ENCODE assay signal across 20 cellular contexts in genomic region chr22:50468626-50469025, GRCh38. TPM values are rescaled to one million over a fixed set of nuclear protein-coding genes. Genes with fewer than 3 reads are reported as not detected.
DNase-seq lines count a peak whose midpoint lies in the region; ATAC-seq, FAIRE-seq and TF ChIP-seq lines count a peak whose summit lies in the region.
"Had no signal": no experiment of that assay in that cellular context is flagged by ENCODE, and none has a peak within 500 bp of the region (broad histone marks: within the 10 kb centered on the region; RNA-seq: fewer than 3 reads in every experiment).

No MANE protein-coding gene starts in this region.

- POLR2A ChIA-PET in GM12878 (lab: Charles Lee), result interaction anchor here (1.0 to 1.9 kb wide), 3 partner anchors 12 to 39 kb away, joined by 3 to 7 read pairs (median 5); partner anchors contain the start of genes LMF2, MIOX and NCAPH2

- RAD21 ChIA-PET in GM12878 (lab: Charles Lee; ENCODE audit: unreplicated experiment), result no interaction called here

- H3K9me3 Mint-ChIP-seq in T-helper 2 cell treated with Interferon-gamma antibody and Interleukin-4, amounts not matched to agents 5 μg/mL and 100 μg/mL, for 36 hours, result no peaks in the 10 kb centered on the region
- H3K9me3 Mint-ChIP-seq in stimulated activated memory B cell treated with anti-CD40 and anti-IgM and Interleukin-4, amounts not matched to agents 10 μg/mL and 1 μg/mL and 100 μg/mL, for 72 hours, result no peaks in the 10 kb centered on the region
- no peaks in the 10 kb centered on the region for H3K9me3 Mint-ChIP-seq in chondrocyte (ENCODE audit: low read depth)
- H3K9me3 Mint-ChIP-seq: nephron had no signal

- H3K27ac Mint-ChIP-seq in T-helper 2 cell treated with Interferon-gamma antibody and Interleukin-4, amounts not matched to agents 5 μg/mL and 100 μg/mL, for 36 hours, result peak overlapping the region; percentile 90
- peak overlapping the region; percentile 97 for H3K27ac Mint-ChIP-seq in stimulated activated memory B cell treated with anti-CD40 and anti-IgM and Interleukin-4, amounts not matched to agents 10 μg/mL and 1 μg/mL and 100 μg/mL, for 72 hours
- H3K27ac Mint-ChIP-seq in chondrocyte (ENCODE audit: unreplicated experiment), result no peak overlapping the region
- H3K27ac Mint-ChIP-seq: nephron had no signal

- CTCF ChIA-PET in GM12878 (lab: Yijun Ruan, JAX), result interaction anchor here (0.5 to 3.3 kb wide), 7 partner anchors 57 to 228 kb away, joined by 3 to 19 read pairs (median 4); partner anchors contain the start of gene SCO2

- H3K4me3 ChIP-seq in OCI-LY1 (ENCODE audit: low read depth, low read length, poor library complexity, severe bottlenecking), result peak overlapping the region; percentile 52
- H3K4me3 ChIP-seq in GM12878, result no peak overlapping the region
- H3K4me3 ChIP-seq: coronary artery, sigmoid colon, SK-N-MC had no signal

- no peaks in the 10 kb centered on the region for H3K9me3 ChIP-seq in OCI-LY1 (ENCODE audit: low read length)
- H3K9me3 ChIP-seq in GM12878 (replicated peaks; ENCODE audit: control insufficient read depth, insufficient read depth, low read length), result no peaks in the 10 kb centered on the region
- H3K9me3 ChIP-seq: left lung, sigmoid colon had no signal

- H3F3A ChIP-seq in OCI-LY1 (ENCODE audit: insufficient read depth, low read length), result no peaks in the 10 kb centered on the region

- H3K27me3 ChIP-seq in OCI-LY1 (ENCODE audit: insufficient read depth, low read length) (no peaks in the 10 kb centered on the region), GM12878 (replicated peaks in 1 of 2; ENCODE audit: control insufficient read depth in 2 of 2, insufficient read depth in 2 of 2, low read length in 1 of 2) (no peaks in the 10 kb centered on the region)
- H3K27me3 ChIP-seq: left lung, sigmoid colon had no signal

- TF ChIP-seq CTCF in OCI-LY1 (IDR thresholded peaks at IDR 0.05; ENCODE audit: low read length), result no peak
- TF ChIP-seq CTCF in GM12878 (IDR thresholded peaks at IDR 0.05 in 2 of 3, conservative IDR thresholded peaks at IDR 0.05 in 1 of 3; ENCODE audit: control insufficient read depth in 2 of 3, extremely low read depth in 1 of 3, insufficient read depth in 1 of 3, low read depth in 3 of 3, low read length in 3 of 3), result no peak
- TF ChIP-seq CTCF in chondrocyte (IDR thresholded peaks at IDR 0.05), result no peak

- SMC1A ChIA-PET in GM12878 (lab: Charles Lee; ENCODE audit: uncharacterized antibody, unreplicated experiment), result interaction anchor here (0.6 to 1.1 kb wide), 2 partner anchors 66 to 225 kb away, joined by 3 read pairs; no protein-coding TSS in a partner anchor

- H3K9ac ChIP-seq in OCI-LY1 (ENCODE audit: low read length) (peak overlapping the region; percentile 66), GM12878 (ENCODE audit: control insufficient read depth, insufficient read depth, low read length) (peak overlapping the region; percentile 61)

- peaks cover 38% of the 10 kb centered on the region for H3K4me1 Mint-ChIP-seq in T-helper 2 cell treated with Interferon-gamma antibody and Interleukin-4, amounts not matched to agents 5 μg/mL and 100 μg/mL, for 36 hours (ENCODE audit: low read depth)
- peaks cover 75% of the 10 kb centered on the region for H3K4me1 Mint-ChIP-seq in stimulated activated memory B cell treated with anti-CD40 and anti-IgM and Interleukin-4, amounts not matched to agents 10 μg/mL and 1 μg/mL and 100 μg/mL, for 72 hours
- peaks cover 29% of the 10 kb centered on the region for H3K4me1 Mint-ChIP-seq in chondrocyte (ENCODE audit: low read depth)

- DNase-seq in T-helper 2 cell treated with Interferon-gamma antibody and Interleukin-4, amounts not matched to agents 5 μg/mL and 100 μg/mL, for 36 hours (ENCODE audit: low spot score), result no peak
- DNase-seq in T-helper 2 cell (no peak), GM12878 (ENCODE audit: low read depth, low spot score) (no peak), UCSD-AML1 (lab: John Stamatoyannopoulos, UW; ENCODE audit: unreplicated experiment) (no peak), T-helper 9 cell (no peak), chondrocyte (ENCODE audit: low spot score) (no peak)
- DNase-seq: 8988T; activated CD4-positive, alpha-beta T cell treated with anti-CD3 and anti-CD28 coated beads for 1 hour; hippocampal formation; MV-4-11; NCI-H2171 treated with DMSO at 0.1 percent for 48 hours; sigmoid colon had no signal

- H3K9me2 ChIP-seq in OCI-LY1 (ENCODE audit: low read depth, low read length), result no peaks in the 10 kb centered on the region

- H3K27ac ChIP-seq in OCI-LY1 (ENCODE audit: low read depth, low read length, poor library complexity, severe bottlenecking), result peak overlapping the region; percentile 98
- peak overlapping the region; percentile 83 for H3K27ac ChIP-seq in GM12878 (ENCODE audit: control insufficient read depth, insufficient read depth)
- H3K27ac ChIP-seq: coronary artery, sigmoid colon, SK-N-MC had no signal

- H3K27me3 Mint-ChIP-seq in T-helper 2 cell treated with Interferon-gamma antibody and Interleukin-4, amounts not matched to agents 5 μg/mL and 100 μg/mL, for 36 hours (ENCODE audit: low read depth), result no peaks in the 10 kb centered on the region
- H3K27me3 Mint-ChIP-seq in stimulated activated memory B cell treated with anti-CD40 and anti-IgM and Interleukin-4, amounts not matched to agents 10 μg/mL and 1 μg/mL and 100 μg/mL, for 72 hours, result no peaks in the 10 kb centered on the region
- H3K27me3 Mint-ChIP-seq in chondrocyte (ENCODE audit: low read depth), result no peaks in the 10 kb centered on the region

- no peak overlapping the region for H2AFZ ChIP-seq in OCI-LY1 (ENCODE audit: low read length)
- no peak overlapping the region for H2AFZ ChIP-seq in GM12878 (ENCODE audit: control insufficient read depth, low read depth, low read length)

- 57% methylated on average over 8 of the region's 8 CpGs for WGBS in GM12878 (ENCODE audit: insufficient coverage, insufficient replicate concordance, low lambda C conversion rate, missing lambda C conversion rate)

- H3K4me2 ChIP-seq in OCI-LY1 (ENCODE audit: low read length) (peak overlapping the region; percentile 70), GM12878 (ENCODE audit: control insufficient read depth, insufficient read depth) (peak overlapping the region; percentile 99)

- ATAC-seq in GM12878, result no peak
- no peak for ATAC-seq in stimulated activated memory B cell treated with anti-CD40 and anti-IgM and Interleukin-4, amounts not matched to agents 10 μg/mL and 1 μg/mL and 100 μg/mL, for 72 hours
- ATAC-seq: HCT116, left lung had no signal

- in situ Hi-C loops in GM12878 (cut with MboI), result no loop called here

- peaks cover 37% of the 10 kb centered on the region for H3K36me3 Mint-ChIP-seq in T-helper 2 cell treated with Interferon-gamma antibody and Interleukin-4, amounts not matched to agents 5 μg/mL and 100 μg/mL, for 36 hours (ENCODE audit: low read depth)
- H3K36me3 Mint-ChIP-seq in stimulated activated memory B cell treated with anti-CD40 and anti-IgM and Interleukin-4, amounts not matched to agents 10 μg/mL and 1 μg/mL and 100 μg/mL, for 72 hours, result peaks cover 50% of the 10 kb centered on the region
- H3K36me3 Mint-ChIP-seq in chondrocyte (ENCODE audit: low read depth), result peaks cover 12% of the 10 kb centered on the region

- FAIRE-seq in GM12878 (lab: Jason Lieb, UNC), result no peak

- H4K20me1 ChIP-seq in OCI-LY1 (ENCODE audit: insufficient read depth, low read length) (no peaks in the 10 kb centered on the region), GM12878 (ENCODE audit: control insufficient read depth, insufficient read depth) (no peaks in the 10 kb centered on the region)

- H3K4me3 Mint-ChIP-seq in T-helper 2 cell treated with Interferon-gamma antibody and Interleukin-4, amounts not matched to agents 5 μg/mL and 100 μg/mL, for 36 hours, result peak overlapping the region; percentile 79
- H3K4me3 Mint-ChIP-seq in stimulated activated memory B cell treated with anti-CD40 and anti-IgM and Interleukin-4, amounts not matched to agents 10 μg/mL and 1 μg/mL and 100 μg/mL, for 72 hours, result peak overlapping the region; percentile 64
- H3K4me3 Mint-ChIP-seq in chondrocyte (ENCODE audit: unreplicated experiment), result no peak overlapping the region

- TF ChIP-seq POLR2A in GM12878 (IDR thresholded peaks at IDR 0.05; ENCODE audit: low read depth, low read length), result no peak

- no peak for TF ChIP-seq EP300 in GM12878 (IDR thresholded peaks at IDR 0.05; ENCODE audit: borderline replicate concordance in 1 of 2, control insufficient read depth in 1 of 2, low read depth in 2 of 2, low read length in 2 of 2)

- H3K36me3 ChIP-seq in OCI-LY1 (ENCODE audit: insufficient read depth, low read length) (peaks cover 38% of the 10 kb centered on the region), GM12878 (ENCODE audit: control insufficient read depth in 2 of 2, insufficient read depth in 2 of 2, low read length in 1 of 2) (peaks cover 12 to 34% of the 10 kb centered on the region in 2 experiments)

- BruUV-seq in GM12878 (replicated peaks; lab: Mats Ljungman, UMichigan), result no TSS peak

- H3K79me2 ChIP-seq in OCI-LY1 (ENCODE audit: insufficient read depth, low read length) (peaks cover 21% of the 10 kb centered on the region), GM12878 (ENCODE audit: control insufficient read depth, insufficient read depth, low read length) (peaks cover 47% of the 10 kb centered on the region)

- peaks cover 67% of the 10 kb centered on the region for H3K4me1 ChIP-seq in OCI-LY1 (ENCODE audit: insufficient read depth, low read length, severe bottlenecking)
- peaks cover 47% of the 10 kb centered on the region for H3K4me1 ChIP-seq in GM12878 (ENCODE audit: control insufficient read depth, insufficient read depth, low read length)

- intact Hi-C loops in GM12878 (cut with micrococcal nuclease; ENCODE audit: unreplicated experiment), result no loop called here

- no peak for TF ChIP-seq RAD21 in GM12878 (IDR thresholded peaks at IDR 0.05; ENCODE audit: insufficient read depth, low read depth, low read length)

RNA-seq across cellular contexts. Expression of gene SBF1, which starts 6.2 kb away (rescaled TPM):
- 103 and 115 TPM in 2 replicates for total RNA-seq in GM12878 (2013; cell fraction: nucleolus; rRNA removed)
- total RNA-seq in GM12878 (2014; rRNA removed) (42.7 and 48.0 TPM in 2 replicates), GM12878 (2014; rRNA removed; fragmentation: Illumina TruSeq; extraction: Trizol) (14.6 and 16.1 TPM in 2 replicates), GM12878 (2021) (77.9 and 95.0 TPM in 2 replicates), chondrocyte (103 to 110 TPM (median 104 TPM) in 3 replicates)
- polyA plus RNA-seq in GM12878 (2011; ENCODE audit: low read depth), result 12.7 TPM
- polyA plus RNA-seq in GM12878 (2011; rRNA removed) (11.1 and 19.5 TPM in 2 replicates), GM12878 (2014; fragmentation: Illumina TruSeq; extraction: Trizol) (1.2 and 7.4 TPM in 2 replicates), GM12878 (2014; fragmentation: Nextera tagmentation; extraction: Ambion mirVana) (1 to 10 TPM in 1 of 2 experiments, under 1 TPM in 1; 0.23 to 1.2 TPM), GM12878 (2014; rRNA removed) (42.2 and 47.5 TPM in 2 replicates), GM12878 (2016; fragmentation: Nextera tagmentation; extraction: Ambion mirVana) (10 to 100 TPM; 10.0 to 28.6 TPM)
- 30.3 and 43.4 TPM in 2 replicates for polyA plus RNA-seq in GM12878 (2011; cell fraction: cytosol; rRNA removed)
- polyA plus RNA-seq in GM12878 (2011; cell fraction: nucleus; rRNA removed), result 215 and 252 TPM in 2 replicates
- polyA plus RNA-seq in GM12878 (2012), result 25.9 and 33.5 TPM in 2 replicates
- 46.5 and 73.5 TPM in 2 replicates for polyA minus RNA-seq in GM12878 (2011; rRNA and poly(A)+ RNA removed)
- polyA minus RNA-seq in GM12878 (2011; cell fraction: cytosol; rRNA and poly(A)+ RNA removed), result 27.6 and 33.4 TPM in 2 replicates
- polyA minus RNA-seq in GM12878 (2011; cell fraction: nucleus; rRNA and poly(A)+ RNA removed), result 76.3 and 127 TPM in 2 replicates

RNA-seq across cellular contexts. Expression of gene ADM2, which starts 12.7 kb away (rescaled TPM):
- 0.69 and 0.75 TPM in 2 replicates for total RNA-seq in GM12878 (2013; cell fraction: nucleolus; rRNA removed)
- total RNA-seq in GM12878 (2014; rRNA removed), result 0.06 and 0.16 TPM in 2 replicates
- 0.04 TPM in 1 of 2 replicates, not detected in the other for total RNA-seq in GM12878 (2014; rRNA removed; fragmentation: Illumina TruSeq; extraction: Trizol)
- 0.31 and 0.48 TPM in 2 replicates for total RNA-seq in GM12878 (2021)
- 0.67 TPM for polyA plus RNA-seq in GM12878 (2011; ENCODE audit: low read depth)
- 0.23 and 0.30 TPM in 2 replicates for polyA plus RNA-seq in GM12878 (2011; rRNA removed)
- polyA plus RNA-seq in GM12878 (2011; cell fraction: cytosol; rRNA removed), result 0.40 TPM in 2 replicates
- 0.73 and 0.93 TPM in 2 replicates for polyA plus RNA-seq in GM12878 (2011; cell fraction: nucleus; rRNA removed)
- 1.5 and 1.9 TPM in 2 replicates for polyA plus RNA-seq in GM12878 (2012)
- 0.04 TPM in 1 of 2 replicates, not detected in the other for polyA plus RNA-seq in GM12878 (2014; fragmentation: Illumina TruSeq; extraction: Trizol)
- polyA plus RNA-seq in GM12878 (2014; fragmentation: Nextera tagmentation; extraction: Ambion mirVana), result under 1 TPM in 1 of 2 experiments, not detected in 1; 0.02 TPM
- polyA plus RNA-seq in GM12878 (2014; rRNA removed), result 0.14 and 0.33 TPM in 2 replicates
- polyA plus RNA-seq in GM12878 (2016; fragmentation: Nextera tagmentation; extraction: Ambion mirVana), result under 1 TPM in 1 of 2 experiments, not detected in 1; 0.17 TPM
- 0.15 and 0.57 TPM in 2 replicates for polyA minus RNA-seq in GM12878 (2011; rRNA and poly(A)+ RNA removed)
- 0.42 and 0.67 TPM in 2 replicates for polyA minus RNA-seq in GM12878 (2011; cell fraction: cytosol; rRNA and poly(A)+ RNA removed)
- polyA minus RNA-seq in GM12878 (2011; cell fraction: nucleus; rRNA and poly(A)+ RNA removed), result 0.36 and 0.48 TPM in 2 replicates
- total RNA-seq in chondrocyte, result 1.5 to 46.5 TPM (median 46.5 TPM) in 3 replicates
- total RNA-seq: sigmoid colon had no signal

RNA-seq across cellular contexts. Expression of gene MIOX, which starts 18.0 kb away (rescaled TPM):
- 0.65 TPM in 1 of 2 replicates, not detected in the other for total RNA-seq in GM12878 (2013; cell fraction: nucleolus; rRNA removed)
- not detected in 2 replicates for total RNA-seq in GM12878 (2014; rRNA removed)
- total RNA-seq in GM12878 (2014; rRNA removed; fragmentation: Illumina TruSeq; extraction: Trizol), result not detected in 2 replicates
- not detected in 2 replicates for total RNA-seq in GM12878 (2021)
- polyA plus RNA-seq in GM12878 (2011; ENCODE audit: low read depth), result not detected
- 0.13 and 0.31 TPM in 2 replicates for polyA plus RNA-seq in GM12878 (2011; rRNA removed)
- 0.12 and 0.64 TPM in 2 replicates for polyA plus RNA-seq in GM12878 (2011; cell fraction: cytosol; rRNA removed)
- 1.4 and 2.2 TPM in 2 replicates for polyA plus RNA-seq in GM12878 (2011; cell fraction: nucleus; rRNA removed)
- not detected in 2 replicates for polyA plus RNA-seq in GM12878 (2012)
- 0.10 TPM in 1 of 2 replicates, not detected in the other for polyA plus RNA-seq in GM12878 (2014; fragmentation: Illumina TruSeq; extraction: Trizol)
- polyA plus RNA-seq in GM12878 (2014; fragmentation: Nextera tagmentation; extraction: Ambion mirVana), result not detected
- 0.36 TPM in 1 of 2 replicates, not detected in the other for polyA plus RNA-seq in GM12878 (2014; rRNA removed)
- not detected for polyA plus RNA-seq in GM12878 (2016; fragmentation: Nextera tagmentation; extraction: Ambion mirVana)
- 0.41 TPM in 1 of 2 replicates, not detected in the other for polyA minus RNA-seq in GM12878 (2011; rRNA and poly(A)+ RNA removed)
- not detected in 2 replicates for polyA minus RNA-seq in GM12878 (2011; cell fraction: cytosol; rRNA and poly(A)+ RNA removed)
- polyA minus RNA-seq in GM12878 (2011; cell fraction: nucleus; rRNA and poly(A)+ RNA removed), result not detected in 2 replicates
- 0.99 to 1.6 TPM in 2 of 3 replicates, not detected in the other for total RNA-seq in chondrocyte
- total RNA-seq: esophagus mucosa, left lung, sigmoid colon had no signal

RNA-seq across cellular contexts. Expression of gene LMF2, which starts 38.9 kb away (rescaled TPM):
- 34.3 and 36.8 TPM in 2 replicates for total RNA-seq in GM12878 (2013; cell fraction: nucleolus; rRNA removed)
- total RNA-seq in GM12878 (2014; rRNA removed), result 32.2 and 34.9 TPM in 2 replicates
- 5.5 and 5.7 TPM in 2 replicates for total RNA-seq in GM12878 (2014; rRNA removed; fragmentation: Illumina TruSeq; extraction: Trizol)
- total RNA-seq in GM12878 (2021), result 54.7 and 57.5 TPM in 2 replicates
- 10.2 TPM for polyA plus RNA-seq in GM12878 (2011; ENCODE audit: low read depth)
- 2.3 and 7.6 TPM in 2 replicates for polyA plus RNA-seq in GM12878 (2011; rRNA removed)
- polyA plus RNA-seq in GM12878 (2011; cell fraction: cytosol; rRNA removed), result 15.1 and 25.7 TPM in 2 replicates
- polyA plus RNA-seq in GM12878 (2011; cell fraction: nucleus; rRNA removed), result 221 and 276 TPM in 2 replicates
- polyA plus RNA-seq in GM12878 (2012), result 30.4 and 36.1 TPM in 2 replicates
- 0.44 and 3.4 TPM in 2 replicates for polyA plus RNA-seq in GM12878 (2014; fragmentation: Illumina TruSeq; extraction: Trizol)
- under 1 TPM; 0.08 to 0.55 TPM for polyA plus RNA-seq in GM12878 (2014; fragmentation: Nextera tagmentation; extraction: Ambion mirVana)
- 49.4 and 61.2 TPM in 2 replicates for polyA plus RNA-seq in GM12878 (2014; rRNA removed)
- polyA plus RNA-seq in GM12878 (2016; fragmentation: Nextera tagmentation; extraction: Ambion mirVana), result 10 to 100 TPM; 36.2 to 39.5 TPM
- 9.9 and 19.8 TPM in 2 replicates for polyA minus RNA-seq in GM12878 (2011; rRNA and poly(A)+ RNA removed)
- polyA minus RNA-seq in GM12878 (2011; cell fraction: cytosol; rRNA and poly(A)+ RNA removed), result 12.6 and 15.1 TPM in 2 replicates
- polyA minus RNA-seq in GM12878 (2011; cell fraction: nucleus; rRNA and poly(A)+ RNA removed), result 37.8 and 63.0 TPM in 2 replicates
- total RNA-seq in chondrocyte, result 111 to 124 TPM (median 120 TPM) in 3 replicates

RNA-seq across cellular contexts. Expression of gene NCAPH2, which starts 39.4 kb away (rescaled TPM):
- total RNA-seq in GM12878 (2013; cell fraction: nucleolus; rRNA removed), result 43.3 and 47.4 TPM in 2 replicates
- total RNA-seq in GM12878 (2014; rRNA removed) (78.5 and 86.1 TPM in 2 replicates), GM12878 (2014; rRNA removed; fragmentation: Illumina TruSeq; extraction: Trizol) (33.9 and 39.4 TPM in 2 replicates), GM12878 (2021) (99.8 and 110 TPM in 2 replicates), chondrocyte (37.4 to 51.2 TPM (median 38.9 TPM) in 3 replicates)
- 19.5 TPM for polyA plus RNA-seq in GM12878 (2011; ENCODE audit: low read depth)
- polyA plus RNA-seq in GM12878 (2011; rRNA removed) (18.4 and 31.9 TPM in 2 replicates), GM12878 (2014; fragmentation: Illumina TruSeq; extraction: Trizol) (22.7 and 36.9 TPM in 2 replicates), GM12878 (2014; fragmentation: Nextera tagmentation; extraction: Ambion mirVana) (10 to 100 TPM in 1 of 2 experiments, 1 to 10 TPM in 1; 5.0 to 16.9 TPM), GM12878 (2014; rRNA removed) (80.3 and 84.2 TPM in 2 replicates), GM12878 (2016; fragmentation: Nextera tagmentation; extraction: Ambion mirVana) (10 to 100 TPM; 81.7 to 85.8 TPM)
- polyA plus RNA-seq in GM12878 (2011; cell fraction: cytosol; rRNA removed), result 52.9 and 83.1 TPM in 2 replicates
- polyA plus RNA-seq in GM12878 (2011; cell fraction: nucleus; rRNA removed), result 135 and 170 TPM in 2 replicates
- polyA plus RNA-seq in GM12878 (2012), result 46.8 and 48.7 TPM in 2 replicates
- polyA minus RNA-seq in GM12878 (2011; rRNA and poly(A)+ RNA removed), result 26.8 and 64.7 TPM in 2 replicates
- 31.8 and 32.3 TPM in 2 replicates for polyA minus RNA-seq in GM12878 (2011; cell fraction: cytosol; rRNA and poly(A)+ RNA removed)
- 26.2 and 40.9 TPM in 2 replicates for polyA minus RNA-seq in GM12878 (2011; cell fraction: nucleus; rRNA and poly(A)+ RNA removed)
